8 cellular contexts compared by ENCODE assay signal in genomic region chr7:99112097-99112496, GRCh38. TPM values are rescaled to one million over a fixed set of nuclear protein-coding genes. Genes with fewer than 3 reads are reported as not detected.
DNase-seq lines count a peak whose midpoint lies in the region; ATAC-seq and TF ChIP-seq lines count a peak whose summit lies in the region.

No MANE protein-coding gene starts in this region.

- in situ Hi-C loops in mammary epithelial cell (cut with MboI; ENCODE audit: low sequenced_read_pairs in 2 of 2), result no loop called here

- peak overlapping the region; percentile 51 for H3K27ac Mint-ChIP-seq in activated naive CD8-positive, alpha-beta T cell
- H3K27ac Mint-ChIP-seq in activated naive CD8-positive, alpha-beta T cell treated with anti-CD3 and anti-CD28 coated beads for 36 hours, result no peak overlapping the region
- peak overlapping the region; percentile 94 for H3K27ac Mint-ChIP-seq in type B pancreatic cell

- peaks cover 36% of the 10 kb centered on the region for H3K4me1 ChIP-seq in mammary epithelial cell (ENCODE audit: insufficient read depth, low read length)

- no peak overlapping the region for H3K9ac ChIP-seq in mammary epithelial cell (ENCODE audit: insufficient read depth, low read length)

- CTCF ChIA-PET in mammary epithelial cell (lab: Charles Lee; ENCODE audit: low non-redundant PET), result interaction anchor here (0.6 kb wide), 1 partner anchor 11 kb away, joined by 3 read pairs; no protein-coding TSS in a partner anchor

- H2AFZ ChIP-seq in mammary epithelial cell (ENCODE audit: low read depth, low read length), result no peak overlapping the region

- peaks cover 69% of the 10 kb centered on the region for H3K4me1 Mint-ChIP-seq in activated naive CD8-positive, alpha-beta T cell (ENCODE audit: low read depth)
- peaks cover 49% of the 10 kb centered on the region for H3K4me1 Mint-ChIP-seq in activated naive CD8-positive, alpha-beta T cell treated with anti-CD3 and anti-CD28 coated beads for 36 hours
- peaks cover 23% of the 10 kb centered on the region for H3K4me1 Mint-ChIP-seq in type B pancreatic cell (ENCODE audit: unreplicated experiment)

- no peaks in the 10 kb centered on the region for H3K9me3 ChIP-seq in mammary epithelial cell (replicated peaks; ENCODE audit: insufficient read depth, low read length)

- no peak overlapping the region for H3K4me3 ChIP-seq in mammary epithelial cell (replicated peaks in 1 of 3; ENCODE audit: insufficient read depth in 1 of 3, low read depth in 2 of 3, low read length in 3 of 3)

- intact Hi-C loops in mammary epithelial cell (cut with micrococcal nuclease), result no loop called here

- 49% methylated on average over 2 of the region's 2 CpGs for whole genome bisulfite sequencing in mammary epithelial cell (ENCODE audit: low coverage, missing lambda C conversion rate)

- H3K27ac ChIP-seq in mammary epithelial cell (ENCODE audit: insufficient read depth, low read depth, low read length), result peak overlapping the region; percentile 20

- TF ChIP-seq CTCF in mammary epithelial cell (conservative IDR thresholded peaks at IDR 0.05 in 1 of 2, IDR thresholded peaks at IDR 0.05 in 1 of 2; ENCODE audit: extremely low read depth in 1 of 2, insufficient read depth in 1 of 2, low read depth in 1 of 2, low read length in 2 of 2) (no peak), type B pancreatic cell (conservative IDR thresholded peaks at IDR 0.05) (no peak)

- H3K9me3 Mint-ChIP-seq in activated naive CD8-positive, alpha-beta T cell (ENCODE audit: low read depth), result peaks cover 14% of the 10 kb centered on the region
- H3K9me3 Mint-ChIP-seq in activated naive CD8-positive, alpha-beta T cell treated with anti-CD3 and anti-CD28 coated beads for 36 hours, result peaks cover 21% of the 10 kb centered on the region
- H3K9me3 Mint-ChIP-seq in type B pancreatic cell, result peaks cover 4% of the 10 kb centered on the region

- BruUV-seq in mammary epithelial cell (replicated peaks; lab: Mats Ljungman, UMichigan), result no TSS peak

- peak; percentile 73 for ATAC-seq in HG03139 (IDR thresholded peaks at IDR 0.05; ENCODE audit: unreplicated experiment)
- ATAC-seq in SK-N-SH treated with all-trans-retinoic acid at 6 μM for 48 hours, result no peak

- no peak overlapping the region for H3K4me3 Mint-ChIP-seq in activated naive CD8-positive, alpha-beta T cell
- no peak overlapping the region for H3K4me3 Mint-ChIP-seq in activated naive CD8-positive, alpha-beta T cell treated with anti-CD3 and anti-CD28 coated beads for 36 hours
- H3K4me3 Mint-ChIP-seq in type B pancreatic cell, result no peak overlapping the region

- peaks cover 96% of the 10 kb centered on the region for H3K79me2 ChIP-seq in mammary epithelial cell (ENCODE audit: insufficient read depth, low read length)

- H4K20me1 ChIP-seq in mammary epithelial cell (ENCODE audit: insufficient read depth, low read length), result peaks cover 8% of the 10 kb centered on the region

- no peaks in the 10 kb centered on the region for H3K36me3 ChIP-seq in mammary epithelial cell (ENCODE audit: insufficient read depth, low read length)

- dilution Hi-C loops in mammary epithelial cell (cut with HindIII; ENCODE audit: low sequenced_read_pairs), result no loop called here

- H3K27me3 ChIP-seq in mammary epithelial cell (ENCODE audit: insufficient read depth, low read length), result no peaks in the 10 kb centered on the region

- no peaks in the 10 kb centered on the region for H3K27me3 Mint-ChIP-seq in activated naive CD8-positive, alpha-beta T cell
- no peaks in the 10 kb centered on the region for H3K27me3 Mint-ChIP-seq in activated naive CD8-positive, alpha-beta T cell treated with anti-CD3 and anti-CD28 coated beads for 36 hours
- no peaks in the 10 kb centered on the region for H3K27me3 Mint-ChIP-seq in type B pancreatic cell

- no peak for DNase-seq in activated naive CD8-positive, alpha-beta T cell treated with anti-CD3 and anti-CD28 coated beads for 36 hours
- DNase-seq in mammary epithelial cell (no peak), type B pancreatic cell (ENCODE audit: extremely low spot score, unreplicated experiment) (no peak), NCI-H1417 treated with DMSO at 0.1 percent for 48 hours (lab: John Stamatoyannopoulos, UW) (no peak)
- no peak for DNase-seq in activated effector memory CD4-positive, alpha-beta T cell treated with anti-CD3 and anti-CD28 coated beads, Interleukin-2, amount 50 U/mL, for 16 hours

- peaks cover 11% of the 10 kb centered on the region for H3K36me3 Mint-ChIP-seq in activated naive CD8-positive, alpha-beta T cell
- H3K36me3 Mint-ChIP-seq in activated naive CD8-positive, alpha-beta T cell treated with anti-CD3 and anti-CD28 coated beads for 36 hours, result peaks cover 30% of the 10 kb centered on the region
- H3K36me3 Mint-ChIP-seq in type B pancreatic cell, result peaks cover 26% of the 10 kb centered on the region

- peak overlapping the region; percentile 0 for H3K4me2 ChIP-seq in mammary epithelial cell (ENCODE audit: insufficient read depth, low read depth, low read length)

TF ChIP-seq in SK-N-SH treated with all-trans-retinoic acid at 6 μM for 48 hours, 23 proteins besides CTCF, POLR2A, EP300 and RAD21:
- TF ChIP-seq BACH2 (CRISPR knock-in tag; IDR thresholded peaks at IDR 0.05; ENCODE audit: borderline replicate concordance) (no peak), CSRNP3 (CRISPR knock-in tag; IDR thresholded peaks at IDR 0.05) (no peak), ZNF70 (CRISPR knock-in tag; IDR thresholded peaks at IDR 0.05) (no peak), ISL1 (CRISPR knock-in tag; IDR thresholded peaks at IDR 0.05) (no peak)

RNA-seq across cellular contexts. Expression of gene SMURF1, which starts 31.8 kb away (rescaled TPM):
- total RNA-seq in activated naive CD8-positive, alpha-beta T cell treated with anti-CD3 and anti-CD28 coated beads for 36 hours, result 10 to 100 TPM; 12.3 TPM
- total RNA-seq in mammary epithelial cell (10 to 100 TPM; 42.5 to 43.2 TPM), type B pancreatic cell (ENCODE audit: low replicate concordance) (22.1 and 31.3 TPM in 2 replicates)
- polyA plus RNA-seq in mammary epithelial cell, result 19.9 TPM
- 35.4 TPM for polyA minus RNA-seq in mammary epithelial cell
